In genomic region chr6:149567846-149568585, GRCh38 we compare ENCODE assay signal across 2 cellular contexts.
TF ChIP-seq lines count a peak whose summit lies in the region.

No MANE protein-coding gene starts in this region.

TF ChIP-seq in SK-N-SH, 30 proteins besides CTCF, POLR2A, EP300 and RAD21:
- TF ChIP-seq REST (IDR thresholded peaks at IDR 0.05; ENCODE audit: low read depth, low read length) (no peak), GABPA (IDR thresholded peaks at IDR 0.05; ENCODE audit: low read depth) (no peak), GATA2 (CRISPR knock-in tag; IDR thresholded peaks at IDR 0.05) (no peak), TCF12 (IDR thresholded peaks at IDR 0.05) (no peak), MAX (IDR thresholded peaks at IDR 0.05; ENCODE audit: low read depth) (no peak)

TF ChIP-seq in SK-N-SH treated with all-trans-retinoic acid at 6 μM for 48 hours, 23 proteins besides CTCF, POLR2A, EP300 and RAD21 (continued from another document):
- TF ChIP-seq CREB5 (CRISPR knock-in tag; IDR thresholded peaks at IDR 0.05; ENCODE audit: low read depth), result no peak
- no peak for TF ChIP-seq SNAI2 (CRISPR knock-in tag; IDR thresholded peaks at IDR 0.05)
- no peak for TF ChIP-seq RARB (CRISPR knock-in tag; IDR thresholded peaks at IDR 0.05)
- no peak for TF ChIP-seq POU6F1 (CRISPR knock-in tag; IDR thresholded peaks at IDR 0.05; ENCODE audit: borderline replicate concordance, low read depth)
- TF ChIP-seq TSHZ2 (CRISPR knock-in tag; IDR thresholded peaks at IDR 0.05), result no peak
- no peak for TF ChIP-seq ZNF8 (CRISPR knock-in tag; IDR thresholded peaks at IDR 0.05)
- TF ChIP-seq TCF4 (CRISPR knock-in tag; IDR thresholded peaks at IDR 0.05; ENCODE audit: borderline replicate concordance), result no peak
- TF ChIP-seq ZC3H10 (CRISPR knock-in tag; IDR thresholded peaks at IDR 0.05), result no peak
- no peak for TF ChIP-seq ZNF565 (CRISPR knock-in tag; conservative IDR thresholded peaks at IDR 0.05; ENCODE audit: low read depth)
- no peak for TF ChIP-seq ZFP30 (CRISPR knock-in tag; IDR thresholded peaks at IDR 0.05)
